ENCODE assay signal across 8 cellular contexts in the genomic region with DNA sequence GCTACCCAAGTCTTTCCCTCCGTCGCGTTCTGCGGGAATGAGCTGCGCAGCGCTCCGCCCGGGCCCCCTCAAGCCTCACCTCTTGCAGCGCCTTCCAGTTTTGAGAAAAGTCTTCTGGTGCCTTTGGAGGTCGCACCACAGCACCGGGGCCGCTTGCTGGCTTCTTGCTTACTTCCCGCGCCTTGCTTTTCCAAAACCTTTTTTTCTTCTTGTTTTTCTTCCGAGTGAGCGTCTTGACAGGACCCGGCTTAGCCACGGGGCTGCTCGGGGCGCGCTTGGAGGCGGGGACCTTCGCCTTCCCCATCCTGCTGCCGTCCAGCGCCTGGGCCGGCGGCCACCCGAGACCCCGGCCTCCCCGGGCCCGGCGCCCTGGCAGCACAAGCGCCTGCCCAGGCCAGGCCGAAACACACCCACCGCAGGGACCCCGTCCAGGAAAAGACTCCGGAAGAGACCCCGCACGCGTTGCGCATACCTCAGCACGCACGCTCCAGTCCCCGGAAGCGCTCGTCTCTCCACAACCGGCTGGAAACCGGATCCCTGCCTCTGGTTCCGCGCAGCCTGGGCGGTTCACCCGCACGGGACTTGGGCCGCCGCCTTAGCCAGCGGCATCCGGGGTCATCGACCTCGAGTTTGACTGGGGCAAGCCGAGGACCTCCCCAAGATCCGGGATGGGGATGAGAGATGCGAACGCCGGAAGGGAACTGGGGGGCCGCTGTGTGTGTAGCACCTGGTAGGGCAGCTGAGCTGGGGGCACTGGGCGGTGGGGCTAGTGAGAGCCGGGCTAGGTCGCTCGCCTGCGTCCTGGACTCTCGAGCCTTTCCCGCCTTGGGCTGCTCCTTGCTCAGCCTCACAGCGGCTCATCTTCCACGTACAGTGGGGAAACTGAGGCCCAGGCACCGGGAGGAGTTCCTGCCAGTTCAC. TPM values are rescaled to one million over a fixed set of nuclear protein-coding genes. Genes with fewer than 3 reads are reported as not detected.
A peak's percentile ranks its signal among the peaks of the same experiment; 100 is the strongest.
DNase-seq lines count a peak whose midpoint lies in the region; ATAC-seq and TF ChIP-seq lines count a peak whose summit lies in the region.

A gene with protein sequence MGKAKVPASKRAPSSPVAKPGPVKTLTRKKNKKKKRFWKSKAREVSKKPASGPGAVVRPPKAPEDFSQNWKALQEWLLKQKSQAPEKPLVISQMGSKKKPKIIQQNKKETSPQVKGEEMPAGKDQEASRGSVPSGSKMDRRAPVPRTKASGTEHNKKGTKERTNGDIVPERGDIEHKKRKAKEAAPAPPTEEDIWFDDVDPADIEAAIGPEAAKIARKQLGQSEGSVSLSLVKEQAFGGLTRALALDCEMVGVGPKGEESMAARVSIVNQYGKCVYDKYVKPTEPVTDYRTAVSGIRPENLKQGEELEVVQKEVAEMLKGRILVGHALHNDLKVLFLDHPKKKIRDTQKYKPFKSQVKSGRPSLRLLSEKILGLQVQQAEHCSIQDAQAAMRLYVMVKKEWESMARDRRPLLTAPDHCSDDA (minus strand): TSS at position 470 of the 921 bp plus-strand sequence. CDS start 166 bp downstream, at position 304.

- H3K9ac ChIP-seq in mammary epithelial cell (ENCODE audit: insufficient read depth, low read length): peak within 1 kb of the TSS; percentile 85

- BruUV-seq in mammary epithelial cell (replicated peaks; lab: Mats Ljungman, UMichigan): TSS peak; percentile 67

- H3K79me2 ChIP-seq in mammary epithelial cell (ENCODE audit: insufficient read depth, low read length): peaks cover 50% of the 10 kb centered on the region

- H3K27ac ChIP-seq in 22Rv1: peak within 1 kb of the TSS; percentile 83
- H3K27ac ChIP-seq in mammary epithelial cell (ENCODE audit: insufficient read depth, low read depth, low read length): peak within 1 kb of the TSS; percentile 64
- H3K27ac ChIP-seq in spleen: peak within 1 kb of the TSS; percentile 84 to 93 (median 88)

- H3K4me3 ChIP-seq in WI38 (ENCODE audit: low read depth, low read length): peak within 1 kb of the TSS; percentile 90
- H3K4me3 ChIP-seq in mammary epithelial cell (replicated peaks in 1 of 3; ENCODE audit: insufficient read depth in 1 of 3, low read depth in 2 of 3, low read length in 3 of 3): peak within 1 kb of the TSS; percentile 80 to 95 (median 93)
- peak within 1 kb of the TSS; percentile 73 to 97 (median 89) for H3K4me3 ChIP-seq in spleen

- H3K36me3 ChIP-seq in mammary epithelial cell (ENCODE audit: insufficient read depth, low read length) (peaks cover 18% of the 10 kb centered on the region), spleen (peaks cover 0 to 35% (median 24%) of the 10 kb centered on the region in 6 donors)

- CTCF ChIA-PET in mammary epithelial cell (lab: Charles Lee; ENCODE audit: low non-redundant PET): no interaction called here

- no peak for TF ChIP-seq CTCF in 22Rv1 (IDR thresholded peaks at IDR 0.05)
- no peak for TF ChIP-seq CTCF in WI38 (IDR thresholded peaks at IDR 0.05; ENCODE audit: low read depth, low read length)
- no peak for TF ChIP-seq CTCF in mammary epithelial cell (conservative IDR thresholded peaks at IDR 0.05 in 1 of 2, IDR thresholded peaks at IDR 0.05 in 1 of 2; ENCODE audit: extremely low read depth in 1 of 2, insufficient read depth in 1 of 2, low read depth in 1 of 2, low read length in 2 of 2)
- peak in 1 of 11 experiments; percentile 9 for TF ChIP-seq CTCF in spleen (IDR thresholded peaks at IDR 0.05 in 8 of 11, conservative IDR thresholded peaks at IDR 0.05 in 3 of 11)

- H3K9me3 ChIP-seq in mammary epithelial cell (replicated peaks; ENCODE audit: insufficient read depth, low read length): no peaks in the 10 kb centered on the region
- H3K9me3 ChIP-seq in spleen: no peaks in the 10 kb centered on the region

- dilution Hi-C loops in mammary epithelial cell (cut with HindIII; ENCODE audit: low sequenced_read_pairs): loop anchor here (5.0 kb wide), 3 partner anchors 40 to 100 kb away; a partner anchor contains a TSS

- 2% methylated on average over 22 of the region's 75 CpGs for WGBS in mammary epithelial cell (ENCODE audit: low coverage, missing lambda C conversion rate)
- WGBS in spleen, 5 donors: 0 to 3% (median 2%) methylated on average over 49 to 75 of the region's 75 CpGs

- H3K27me3 ChIP-seq in mammary epithelial cell (ENCODE audit: insufficient read depth, low read length): no peaks in the 10 kb centered on the region
- no peaks in the 10 kb centered on the region for H3K27me3 ChIP-seq in spleen (replicated peaks in 1 of 7)

- DNase-seq in NCI-H2196 treated with DMSO at 0.1 percent for 48 hours (lab: John Stamatoyannopoulos, UW; ENCODE audit: unreplicated experiment) (peak; percentile 70), mammary epithelial cell (peak; percentile 87), inferior parietal cortex (ENCODE audit: extremely low spot score) (peak; percentile 88), spleen (peak; percentile 95)

- H2AFZ ChIP-seq in mammary epithelial cell (ENCODE audit: low read depth, low read length): peak within 1 kb of the TSS; percentile 99

- H4K20me1 ChIP-seq in mammary epithelial cell (ENCODE audit: insufficient read depth, low read length): no peaks in the 10 kb centered on the region

- in situ Hi-C loops in mammary epithelial cell (cut with MboI; ENCODE audit: low sequenced_read_pairs in 2 of 2): no loop called here

- ATAC-seq in GM18511 (IDR thresholded peaks at IDR 0.05; ENCODE audit: unreplicated experiment) (peak; percentile 74), HG03039 (IDR thresholded peaks at IDR 0.05; ENCODE audit: unreplicated experiment) (peak; percentile 56)

- intact Hi-C loops in mammary epithelial cell (cut with micrococcal nuclease): loop anchor here (2.0 to 5.0 kb wide), 2 partner anchors 43 to 70 kb away; a partner anchor contains a TSS
- intact Hi-C loops in spleen (cut with DNase I; ENCODE audit: low total_unique reads): no loop called here

- H3K4me1 ChIP-seq in mammary epithelial cell (ENCODE audit: insufficient read depth, low read length): peaks cover 12% of the 10 kb centered on the region
- H3K4me1 ChIP-seq in spleen: peaks cover 13 to 77% (median 49%) of the 10 kb centered on the region in 6 donors

- H3K4me2 ChIP-seq in mammary epithelial cell (ENCODE audit: insufficient read depth, low read depth, low read length): peak within 1 kb of the TSS; percentile 83

- peak in 1 of 3 donors; percentile 76 for TF ChIP-seq POLR2A in spleen (IDR thresholded peaks at IDR 0.05)

RNA-seq across cellular contexts. Expression of the gene that starts here (rescaled TPM):
- total RNA-seq in mammary epithelial cell (10 to 100 TPM; 14.8 to 33.1 TPM), spleen (10 to 100 TPM; 21.5 to 25.8 (median 22.8) TPM)
- polyA plus RNA-seq in mammary epithelial cell (27.9 TPM), spleen (10 to 100 TPM; 20.0 to 23.2 (median 20.1) TPM)
- 14.7 TPM for polyA minus RNA-seq in mammary epithelial cell

Comparison
In these comparisons a context has a peak if more than half of its experiments do, and no peak if none do; other contexts are left out.
1. Peak in every context shown above with its lines: DNase-seq, ATAC-seq, H3K4me3 ChIP-seq and H3K27ac ChIP-seq.